ENCODE assay signal across 13 cellular contexts in the genomic region with DNA sequence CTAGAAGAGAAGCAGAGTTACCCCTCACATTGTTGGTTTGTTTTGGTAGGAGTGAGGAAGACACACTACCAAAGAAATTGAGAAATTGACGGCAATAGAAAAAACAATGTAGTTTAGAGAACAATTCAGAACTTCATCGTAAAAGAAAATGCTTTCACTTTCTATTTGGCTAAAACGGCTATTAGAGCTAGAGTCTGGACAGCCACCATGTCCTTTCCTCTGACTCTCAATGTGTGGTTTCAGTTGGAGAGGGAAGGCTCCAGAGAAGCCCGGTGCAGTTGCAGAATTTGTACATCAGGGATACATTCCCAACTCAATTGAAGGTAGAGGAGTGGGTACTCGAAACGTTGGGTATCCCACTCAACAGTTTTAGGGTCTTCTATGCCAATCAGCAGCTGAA.
DNase-seq lines count a peak whose midpoint lies in the region; ATAC-seq and TF ChIP-seq lines count a peak whose summit lies in the region.
"Had no signal": no experiment of that assay in that cellular context is flagged by ENCODE, and none has a peak within 500 bp of the region (broad histone marks: within the 10 kb centered on the region; RNA-seq: fewer than 3 reads in every experiment).

No MANE protein-coding gene starts in this region.

- DNase-seq in COLO829 (ENCODE audit: low spot score) (peak; percentile 13), H4 (ENCODE audit: low spot score) (peak; percentile 43), left lobe of liver (ENCODE audit: low spot score) (no peak), omental fat pad (ENCODE audit: low spot score) (no peak), NCI-H524 treated with DMSO at 0.1 percent for 48 hours (lab: John Stamatoyannopoulos, UW) (no peak), NCI-H1436 treated with DMSO at 0.1 percent for 48 hours (lab: John Stamatoyannopoulos, UW) (no peak)
- DNase-seq: activated T-cell treated with anti-CD3 and anti-CD28 coated beads for 4 hours, head of caudate nucleus, NCI-H2171 treated with DMSO at 0.1 percent for 48 hours had no signal

- H3K9ac ChIP-seq in OCI-LY3 (ENCODE audit: low read length), result peak overlapping the region; percentile 27; the same call in 1 of the 2 replicates

- H3K4me2 ChIP-seq in OCI-LY3 (ENCODE audit: low read length), result peak overlapping the region; percentile 78

- H3K27me3 ChIP-seq in OCI-LY3 (ENCODE audit: low read depth, low read length), result no peaks in the 10 kb centered on the region

- H3K79me2 ChIP-seq in OCI-LY3 (ENCODE audit: low read length), result no peaks in the 10 kb centered on the region

- ATAC-seq in left lobe of liver (peak; percentile 76), HG02678 (IDR thresholded peaks at IDR 0.05; ENCODE audit: unreplicated experiment) (no peak), omental fat pad (ENCODE audit: low FRiP score) (no peak)
- ATAC-seq: WTC11 had no signal

- H2AFZ ChIP-seq in OCI-LY3 (ENCODE audit: low read depth, low read length), result peak overlapping the region; percentile 97

- no peaks in the 10 kb centered on the region for H3K9me3 ChIP-seq in OCI-LY3 (ENCODE audit: insufficient read depth, low read length)

- H4K20me1 ChIP-seq in OCI-LY3 (ENCODE audit: insufficient read depth, low read length), result no peaks in the 10 kb centered on the region

- peak overlapping the region; percentile 75 for H3K4me3 ChIP-seq in OCI-LY3 (ENCODE audit: low read length)
- H3K4me3 ChIP-seq: lung had no signal

- no peaks in the 10 kb centered on the region for H3K4me1 ChIP-seq in OCI-LY3 (ENCODE audit: low read length)

- no peaks in the 10 kb centered on the region for H3K36me3 ChIP-seq in OCI-LY3 (replicated peaks; ENCODE audit: low read depth, low read length)

- no peak for TF ChIP-seq CTCF in OCI-LY3 (IDR thresholded peaks at IDR 0.05; ENCODE audit: low read depth, low read length)
- TF ChIP-seq CTCF in omental fat pad (IDR thresholded peaks at IDR 0.05), result no peak

- no peak overlapping the region for H3K27ac ChIP-seq in OCI-LY3 (ENCODE audit: low read length)

Comparison
In these comparisons a context has a peak if more than half of its experiments do, and no peak if none do; other contexts are left out.
1. DNase-seq: peak in COLO829 (single experiment) and H4 (single experiment); none in left lobe of liver (single experiment), omental fat pad (single experiment), NCI-H524 treated with DMSO at 0.1 percent for 48 hours (single experiment) and NCI-H1436 treated with DMSO at 0.1 percent for 48 hours (single experiment).